In genomic region chr1:110341146-110341871, GRCh38 we compare ENCODE assay signal across 11 cellular contexts. TPM values are rescaled to one million over a fixed set of nuclear protein-coding genes. Genes with fewer than 3 reads are reported as not detected.
DNase-seq lines count a peak whose midpoint lies in the region; TF ChIP-seq lines count a peak whose summit lies in the region.
"Had no signal": no experiment of that assay in that cellular context is flagged by ENCODE, and none has a peak within 500 bp of the region (broad histone marks: within the 10 kb centered on the region; RNA-seq: fewer than 3 reads in every experiment).

No MANE protein-coding gene starts in this region.

- no peaks in the 10 kb centered on the region for H3K27me3 ChIP-seq in MM.1S (replicated peaks; ENCODE audit: insufficient read depth, low read length)
- no peaks in the 10 kb centered on the region for H3K27me3 ChIP-seq in ectodermal cell (ENCODE audit: control insufficient read depth, insufficient read depth, low read length, poor library complexity, severe bottlenecking)
- H3K27me3 ChIP-seq in osteoblast (ENCODE audit: insufficient read depth, low read length), result no peaks in the 10 kb centered on the region
- no peaks in the 10 kb centered on the region for H3K27me3 ChIP-seq in tibial nerve

- WGBS in ectodermal cell, 2 experiments, result 94% methylated on average over 27 of the region's 27 CpGs
- 84 to 85% methylated on average over 26 to 27 of the region's 27 CpGs for WGBS in tibial nerve, 2 donors

- DNase-seq in NCI-H82 (lab: John Stamatoyannopoulos, UW), result peak; percentile 50
- no peak for DNase-seq in NCI-H82 treated with DMSO at 0.1 percent for 48 hours (lab: John Stamatoyannopoulos, UW; ENCODE audit: unreplicated experiment)
- no peak for DNase-seq in MM.1S
- no peak for DNase-seq in osteoblast (ENCODE audit: insufficient read length, low spot score, missing footprints)
- no peak for DNase-seq in tibial nerve (ENCODE audit: low spot score in 2 of 2)
- no peak for DNase-seq in NCI-H2171 (lab: John Stamatoyannopoulos, UW)
- no peak for DNase-seq in stimulated activated CD4-positive, alpha-beta T cell treated with anti-CD3 and anti-CD28 coated beads, Interleukin-12 subunit alpha, Interleukin-12 subunit beta, amount 100 ng/mL, for 4 hours
- DNase-seq: activated T-cell treated with anti-CD3 and anti-CD28 coated beads, Interleukin-2, amount 50 U/mL, for 1 hour had no signal

- peak overlapping the region; percentile 76 for H3K4me2 ChIP-seq in MM.1S (ENCODE audit: low read depth, low read length)
- H3K4me2 ChIP-seq in osteoblast (ENCODE audit: insufficient read depth, low read length), result peak overlapping the region; percentile 87

- H3K9me2 ChIP-seq in MM.1S (replicated peaks; ENCODE audit: insufficient read depth, low read length), result no peaks in the 10 kb centered on the region

- no peak for TF ChIP-seq POLR2A in tibial nerve (IDR thresholded peaks at IDR 0.05)

- H2AFZ ChIP-seq in MM.1S (ENCODE audit: low read length), result no peak overlapping the region
- no peak overlapping the region for H2AFZ ChIP-seq in osteoblast (ENCODE audit: low read length)
- H2AFZ ChIP-seq: parathyroid adenoma had no signal

- H3K4me1 ChIP-seq in MM.1S (ENCODE audit: low read length) (peaks cover 10% of the 10 kb centered on the region; the same call in 1 of the 2 replicates), ectodermal cell (ENCODE audit: control insufficient read depth, insufficient read depth, low read length) (peaks cover 27% of the 10 kb centered on the region), osteoblast (ENCODE audit: insufficient read depth, low read length) (peaks cover 51% of the 10 kb centered on the region), tibial nerve (peaks cover 0 to 71% (median 48%) of the 10 kb centered on the region in 4 donors)

- no peak overlapping the region for H3K27ac ChIP-seq in MM.1S (ENCODE audit: low read length)
- H3K27ac ChIP-seq in ectodermal cell (ENCODE audit: insufficient read depth, low read depth, low read length, poor library complexity, severe bottlenecking), result no peak overlapping the region
- peak overlapping the region; percentile 95 for H3K27ac ChIP-seq in osteoblast (ENCODE audit: low read depth, low read length)
- H3K27ac ChIP-seq in tibial nerve, result no peak overlapping the region
- H3K27ac ChIP-seq: epithelial cell of prostate, parathyroid adenoma had no signal

- H3K79me2 ChIP-seq in MM.1S (ENCODE audit: low read length) (peaks cover 70% of the 10 kb centered on the region), osteoblast (ENCODE audit: insufficient read depth, low read length) (peaks cover 70% of the 10 kb centered on the region)

- peaks cover 6% of the 10 kb centered on the region for H3F3A ChIP-seq in MM.1S (ENCODE audit: insufficient read depth, low read length)

- TF ChIP-seq EP300 in tibial nerve (IDR thresholded peaks at IDR 0.05), result no peak

- no peak overlapping the region for H3K9ac ChIP-seq in MM.1S (ENCODE audit: low read length)
- H3K9ac ChIP-seq: parathyroid adenoma had no signal

- H3K36me3 ChIP-seq in MM.1S (replicated peaks; ENCODE audit: insufficient read depth, low read length), result no peaks in the 10 kb centered on the region; the same call in none of the 2 replicates
- H3K36me3 ChIP-seq in ectodermal cell (ENCODE audit: control insufficient read depth, insufficient read depth, low read length), result peaks cover 19% of the 10 kb centered on the region
- peaks cover 24% of the 10 kb centered on the region for H3K36me3 ChIP-seq in osteoblast (ENCODE audit: insufficient read depth, low read length)
- peaks cover 0 to 21% (median 0%) of the 10 kb centered on the region in 3 donors for H3K36me3 ChIP-seq in tibial nerve

- H4K20me1 ChIP-seq in MM.1S (ENCODE audit: insufficient read depth, low read length), result peaks cover 23% of the 10 kb centered on the region
- H4K20me1 ChIP-seq in osteoblast (ENCODE audit: insufficient read depth, low read length), result peaks cover 41% of the 10 kb centered on the region

- H3K9me3 ChIP-seq in MM.1S (replicated peaks; ENCODE audit: insufficient read depth, low read length), result no peaks in the 10 kb centered on the region
- no peaks in the 10 kb centered on the region for H3K9me3 ChIP-seq in ectodermal cell (ENCODE audit: control insufficient read depth, low read length)
- H3K9me3 ChIP-seq in osteoblast (ENCODE audit: low read depth, low read length), result no peaks in the 10 kb centered on the region
- H3K9me3 ChIP-seq in tibial nerve, result no peaks in the 10 kb centered on the region

- TF ChIP-seq CTCF in MM.1S (IDR thresholded peaks at IDR 0.05; ENCODE audit: low read length) (no peak), osteoblast (IDR thresholded peaks at IDR 0.05; ENCODE audit: extremely low read depth, low read depth, low read length) (no peak), tibial nerve (IDR thresholded peaks at IDR 0.05) (no peak)

- H3K4me3 ChIP-seq in MM.1S (ENCODE audit: low read length), result peak overlapping the region; percentile 88
- peak overlapping the region; percentile 89 for H3K4me3 ChIP-seq in ectodermal cell (ENCODE audit: insufficient read depth, low read depth, low read length)
- H3K4me3 ChIP-seq in osteoblast (ENCODE audit: insufficient read depth, low read length), result peak overlapping the region; percentile 99
- peak overlapping the region in 2 of 4 donors; percentile 2 to 97 for H3K4me3 ChIP-seq in tibial nerve

RNA-seq across cellular contexts. Expression of gene RBM15, which starts 2.1 kb away (rescaled TPM):
- polyA plus RNA-seq in ectodermal cell (2013, experiment 1 of 4), result 29.1 TPM
- polyA plus RNA-seq in ectodermal cell (2013, experiment 2 of 4), result 29.7 TPM
- 19.0 TPM for polyA plus RNA-seq in ectodermal cell (2013, experiment 3 of 4)
- 19.4 TPM for polyA plus RNA-seq in ectodermal cell (2013, experiment 4 of 4)
- 30.6 and 38.0 TPM in 2 replicates for total RNA-seq in osteoblast
- 10 to 100 TPM; 40.9 to 49.0 (median 45.3) TPM for total RNA-seq in tibial nerve

RNA-seq across cellular contexts. Expression of gene SLC16A4, which starts 49.5 kb away (rescaled TPM):
- polyA plus RNA-seq in ectodermal cell (2013, experiment 1 of 4), result 3.1 TPM
- polyA plus RNA-seq in ectodermal cell (2013, experiment 2 of 4), result 3.5 TPM
- polyA plus RNA-seq in ectodermal cell (2013, experiment 3 of 4), result 2.2 TPM
- 2.8 TPM for polyA plus RNA-seq in ectodermal cell (2013, experiment 4 of 4)
- total RNA-seq in osteoblast, result 76.0 and 90.2 TPM in 2 replicates
- 10 to 100 TPM in 3 of 4 donors, 1 to 10 TPM in 1; 8.0 to 16.6 (median 15.1) TPM for total RNA-seq in tibial nerve
